32 cellular contexts compared by ENCODE assay signal in the genomic region with DNA sequence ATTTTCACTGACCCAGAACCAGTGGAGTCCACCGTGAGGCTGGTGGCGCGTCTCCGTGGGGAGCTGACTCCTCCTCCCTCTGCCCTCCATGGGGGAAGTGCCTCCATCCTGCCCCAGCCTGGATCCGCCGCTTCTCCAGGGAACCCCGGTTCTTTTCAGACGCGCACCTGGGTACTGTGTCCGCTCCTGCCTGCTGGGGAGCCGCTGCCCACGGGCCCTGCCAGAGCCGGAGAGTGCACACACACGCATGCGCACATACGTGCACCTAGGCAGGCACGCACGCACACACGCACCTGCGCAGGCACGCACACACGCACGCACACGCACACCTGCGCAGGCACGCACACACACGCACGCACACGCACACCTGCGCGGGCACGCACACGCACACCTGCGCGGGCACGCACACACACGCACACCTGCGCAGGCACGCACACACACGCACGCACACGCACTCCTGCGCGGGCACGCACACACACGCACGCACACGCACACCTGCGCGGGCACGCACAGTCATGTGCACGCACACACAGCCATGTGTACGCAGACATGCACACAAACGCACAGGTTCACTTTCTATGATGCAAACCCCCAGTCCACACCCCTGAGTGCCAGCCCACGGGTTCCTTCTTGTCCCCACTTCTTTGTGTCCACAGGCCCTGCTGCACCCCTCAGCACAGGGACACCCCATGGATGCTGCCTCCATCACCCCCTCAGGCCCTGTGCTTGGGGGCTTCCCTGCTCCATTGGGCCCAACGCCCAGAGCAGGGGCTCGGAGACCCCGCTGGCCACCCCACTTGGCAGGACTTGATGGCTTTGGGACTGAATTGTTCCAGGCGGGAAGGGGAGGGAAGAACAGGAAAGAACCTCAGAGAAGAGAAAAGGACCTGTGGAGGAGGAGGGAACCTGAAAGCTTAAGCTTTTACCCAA. TPM values are rescaled to one million over a fixed set of nuclear protein-coding genes. Genes with fewer than 3 reads are reported as not detected.
DNase-seq lines count a peak whose midpoint lies in the region; ATAC-seq, FAIRE-seq and TF ChIP-seq lines count a peak whose summit lies in the region.
"Had no signal": no experiment of that assay in that cellular context is flagged by ENCODE, and none has a peak within 500 bp of the region (broad histone marks: within the 10 kb centered on the region; RNA-seq: fewer than 3 reads in every experiment).

No MANE protein-coding gene starts in this region.

- H3K36me3 ChIP-seq in NT2/D1 (ENCODE audit: insufficient read depth, insufficient read length, low read length): no peaks in the 10 kb centered on the region
- no peaks in the 10 kb centered on the region for H3K36me3 ChIP-seq in GM12878 (ENCODE audit: control insufficient read depth in 2 of 2, insufficient read depth in 2 of 2, low read length in 1 of 2)
- no peaks in the 10 kb centered on the region for H3K36me3 ChIP-seq in kidney (ENCODE audit: control insufficient read depth in 1 of 2, insufficient read depth in 2 of 2, low read length in 2 of 2)
- H3K36me3 ChIP-seq: esophagus muscularis mucosa, heart right ventricle, neutrophil had no signal

- no peak overlapping the region for H3K4me3 ChIP-seq in NT2/D1 (ENCODE audit: insufficient read length, low read depth)
- H3K4me3 ChIP-seq in GM12878: no peak overlapping the region
- no peak overlapping the region for H3K4me3 ChIP-seq in kidney (ENCODE audit: low read length in 2 of 2)
- H3K4me3 ChIP-seq: esophagus muscularis mucosa, GM23338, heart right ventricle, lung, psoas muscle, SK-N-MC, skin epidermis had no signal

- no peak for ATAC-seq in GM12878
- ATAC-seq: activated CD4-positive, CD25-positive, alpha-beta regulatory T cell treated with anti-CD3 and anti-CD28 coated beads, Interleukin-2, amount 50 U/mL, for 24 hours; activated naive CD8-positive, alpha-beta T cell treated with anti-CD3 and anti-CD28 coated beads, Interleukin-2, amount 50 U/mL, for 24 hours; foreskin keratinocyte; heart right ventricle; psoas muscle had no signal

- TF ChIP-seq POLR2A in GM12878 (IDR thresholded peaks at IDR 0.05; ENCODE audit: low read depth, low read length): no peak

- SMC1A ChIA-PET in GM12878 (lab: Charles Lee; ENCODE audit: uncharacterized antibody, unreplicated experiment): no interaction called here

- in situ Hi-C loops in GM12878 (cut with MboI): no loop called here

- DNase-seq in NT2/D1 (ENCODE audit: low read depth, low spot score): no peak
- DNase-seq in GM12878 (ENCODE audit: low read depth, low spot score): no peak
- peak; percentile 61 for DNase-seq in kidney
- DNase-seq in retina: peak; percentile 9
- DNase-seq in NCI-H526 (lab: John Stamatoyannopoulos, UW): no peak
- no peak for DNase-seq in HuH-7 (ENCODE audit: low spot score)
- no peak for DNase-seq in NCI-H345 (lab: John Stamatoyannopoulos, UW)
- no peak for DNase-seq in A172 (ENCODE audit: low spot score)
- DNase-seq: activated CD4-positive, alpha-beta T cell treated with anti-CD3 and anti-CD28 coated beads, Interleukin-2, amount 50 U/mL, for 48 hours; activated naive CD4-positive, alpha-beta T cell; activated naive CD8-positive, alpha-beta T cell treated with anti-CD3 and anti-CD28 coated beads, Interleukin-2, amount 50 U/mL, for 24 hours; C1 segment of cervical spinal cord; Caco-2; dermis blood vessel endothelial cell; DND-41; foreskin keratinocyte; GF-D8; HFFc6; NCI-H1436 treated with DMSO at 0.1 percent for 48 hours; NCI-H2081 treated with DMSO at 0.1 percent for 48 hours; NCI-H226; stimulated activated naive CD4-positive, alpha-beta T cell had no signal

- CTCF ChIA-PET in GM12878 (lab: Yijun Ruan, JAX): no interaction called here

- TF ChIP-seq CTCF in GM12878 (IDR thresholded peaks at IDR 0.05 in 2 of 3, conservative IDR thresholded peaks at IDR 0.05 in 1 of 3; ENCODE audit: control insufficient read depth in 2 of 3, extremely low read depth in 1 of 3, insufficient read depth in 1 of 3, low read depth in 3 of 3, low read length in 3 of 3) (no peak), kidney (IDR thresholded peaks at IDR 0.05; ENCODE audit: borderline replicate concordance, extremely low read depth, insufficient read depth) (no peak)

- peaks cover 6% of the 10 kb centered on the region for H3K4me1 ChIP-seq in NT2/D1 (ENCODE audit: insufficient read depth, insufficient read length)
- H3K4me1 ChIP-seq in GM12878 (ENCODE audit: control insufficient read depth, insufficient read depth, low read length): no peaks in the 10 kb centered on the region
- peaks cover 0 to 2% of the 10 kb centered on the region in 2 donors for H3K4me1 ChIP-seq in kidney (ENCODE audit: control insufficient read depth in 1 of 2, insufficient read depth in 1 of 2, low read depth in 1 of 2, low read length in 2 of 2)
- H3K4me1 ChIP-seq: Caco-2, foreskin keratinocyte, psoas muscle had no signal

- no peaks in the 10 kb centered on the region for H4K20me1 ChIP-seq in GM12878 (ENCODE audit: control insufficient read depth, insufficient read depth)

- H3K9ac ChIP-seq in NT2/D1 (ENCODE audit: insufficient read length, low read depth) (peak overlapping the region; percentile 4), GM12878 (ENCODE audit: control insufficient read depth, insufficient read depth, low read length) (no peak overlapping the region), kidney (ENCODE audit: low read length in 2 of 2) (no peak overlapping the region)

- no peaks in the 10 kb centered on the region for H3K27me3 ChIP-seq in NT2/D1 (ENCODE audit: insufficient read depth, insufficient read length)
- H3K27me3 ChIP-seq in GM12878 (replicated peaks in 1 of 2; ENCODE audit: control insufficient read depth in 2 of 2, insufficient read depth in 2 of 2, low read length in 1 of 2): no peaks in the 10 kb centered on the region
- H3K27me3 ChIP-seq: esophagus muscularis mucosa, heart right ventricle, neutrophil had no signal

- H3K9me3 ChIP-seq in NT2/D1 (ENCODE audit: insufficient read depth, low read length): no peaks in the 10 kb centered on the region
- no peaks in the 10 kb centered on the region for H3K9me3 ChIP-seq in GM12878 (replicated peaks; ENCODE audit: control insufficient read depth, insufficient read depth, low read length)
- no peaks in the 10 kb centered on the region for H3K9me3 ChIP-seq in kidney (ENCODE audit: control insufficient read depth in 1 of 2, low read length in 2 of 2)
- H3K9me3 ChIP-seq: Caco-2, esophagus muscularis mucosa, heart right ventricle, neutrophil, psoas muscle had no signal

- no peak for FAIRE-seq in GM12878 (lab: Jason Lieb, UNC)
- no peak for FAIRE-seq in kidney (lab: Jason Lieb, UNC)
- FAIRE-seq: endometrium had no signal

- intact Hi-C loops in GM12878 (cut with micrococcal nuclease; ENCODE audit: unreplicated experiment): no loop called here
- intact Hi-C loops in kidney (cut with DNase I): no loop called here

- no peak overlapping the region for H2AFZ ChIP-seq in GM12878 (ENCODE audit: control insufficient read depth, low read depth, low read length)
- H2AFZ ChIP-seq: GM23338 had no signal

- POLR2A ChIA-PET in GM12878 (lab: Charles Lee): no interaction called here

- no peaks in the 10 kb centered on the region for H3K79me2 ChIP-seq in GM12878 (ENCODE audit: control insufficient read depth, insufficient read depth, low read length)

- H3K27ac ChIP-seq in GM12878 (ENCODE audit: control insufficient read depth, insufficient read depth) (no peak overlapping the region), kidney (ENCODE audit: low read depth in 2 of 2, low read length in 2 of 2) (no peak overlapping the region)
- H3K27ac ChIP-seq: esophagus muscularis mucosa, foreskin keratinocyte, heart right ventricle, neutrophil, psoas muscle, SK-N-MC, skin epidermis had no signal

- H3K4me2 ChIP-seq in GM12878 (ENCODE audit: control insufficient read depth, insufficient read depth): no peak overlapping the region
- H3K4me2 ChIP-seq: GM23338 had no signal

- TF ChIP-seq EP300 in GM12878 (IDR thresholded peaks at IDR 0.05; ENCODE audit: borderline replicate concordance in 1 of 2, control insufficient read depth in 1 of 2, low read depth in 2 of 2, low read length in 2 of 2): no peak

- BruUV-seq in GM12878 (replicated peaks; lab: Mats Ljungman, UMichigan): no TSS peak

- RAD21 ChIA-PET in GM12878 (lab: Charles Lee; ENCODE audit: unreplicated experiment): no interaction called here

- no peak for TF ChIP-seq RAD21 in GM12878 (IDR thresholded peaks at IDR 0.05; ENCODE audit: insufficient read depth, low read depth, low read length)

- WGBS in GM12878 (ENCODE audit: insufficient coverage, insufficient replicate concordance, low lambda C conversion rate, missing lambda C conversion rate): 79% methylated on average over 42 of the region's 59 CpGs

RNA-seq across cellular contexts. Expression of gene MORN1, which starts 42.7 kb away (rescaled TPM):
- total RNA-seq in GM12878 (2013; cell fraction: nucleolus; rRNA removed): 60.7 and 66.2 TPM in 2 replicates
- total RNA-seq in GM12878 (2014; rRNA removed): 7.9 and 8.7 TPM in 2 replicates
- 4.4 and 5.2 TPM in 2 replicates for total RNA-seq in GM12878 (2014; rRNA removed; fragmentation: Illumina TruSeq; extraction: Trizol)
- 5.8 and 7.4 TPM in 2 replicates for total RNA-seq in GM12878 (2021)
- 2.5 TPM for polyA plus RNA-seq in GM12878 (2011; ENCODE audit: low read depth)
- 2.3 and 3.5 TPM in 2 replicates for polyA plus RNA-seq in GM12878 (2011; rRNA removed)
- polyA plus RNA-seq in GM12878 (2011; cell fraction: cytosol; rRNA removed): 3.2 and 3.6 TPM in 2 replicates
- polyA plus RNA-seq in GM12878 (2011; cell fraction: nucleus; rRNA removed): 8.8 and 10.2 TPM in 2 replicates
- 4.5 and 5.2 TPM in 2 replicates for polyA plus RNA-seq in GM12878 (2012)
- 1.7 and 2.0 TPM in 2 replicates for polyA plus RNA-seq in GM12878 (2014; fragmentation: Illumina TruSeq; extraction: Trizol)
- polyA plus RNA-seq in GM12878 (2014; fragmentation: Nextera tagmentation; extraction: Ambion mirVana): 1 to 10 TPM in 1 of 2 experiments, under 1 TPM in 1; 0.76 to 1.8 TPM
- polyA plus RNA-seq in GM12878 (2014; rRNA removed): 6.8 and 7.7 TPM in 2 replicates
- 1 to 10 TPM; 5.7 to 7.3 TPM for polyA plus RNA-seq in GM12878 (2016; fragmentation: Nextera tagmentation; extraction: Ambion mirVana)
- 5.5 and 7.8 TPM in 2 replicates for polyA minus RNA-seq in GM12878 (2011; rRNA and poly(A)+ RNA removed)
- 1.9 and 2.1 TPM in 2 replicates for polyA minus RNA-seq in GM12878 (2011; cell fraction: cytosol; rRNA and poly(A)+ RNA removed)
- 6.2 and 9.4 TPM in 2 replicates for polyA minus RNA-seq in GM12878 (2011; cell fraction: nucleus; rRNA and poly(A)+ RNA removed)
- total RNA-seq in kidney: 24.7 TPM
- 9.0 TPM for polyA plus RNA-seq in kidney (ENCODE audit: insufficient read depth, low read depth, low replicate concordance)
- total RNA-seq in A172 (2014; rRNA removed; shearing (Covaris generic)): 5.1 and 7.0 TPM in 2 replicates

RNA-seq across cellular contexts. Expression of gene RER1, which starts 43.0 kb away (rescaled TPM):
- 63.7 and 66.3 TPM in 2 replicates for total RNA-seq in GM12878 (2013; cell fraction: nucleolus; rRNA removed)
- total RNA-seq in GM12878 (2014; rRNA removed) (82.1 and 105 TPM in 2 replicates), GM12878 (2014; rRNA removed; fragmentation: Illumina TruSeq; extraction: Trizol) (80.8 and 84.8 TPM in 2 replicates), GM12878 (2021) (145 and 149 TPM in 2 replicates), kidney (162 TPM)
- 26.0 TPM for polyA plus RNA-seq in GM12878 (2011; ENCODE audit: low read depth)
- polyA plus RNA-seq in GM12878 (2011; rRNA removed) (194 and 216 TPM in 2 replicates), GM12878 (2014; fragmentation: Illumina TruSeq; extraction: Trizol) (172 and 189 TPM in 2 replicates), GM12878 (2014; fragmentation: Nextera tagmentation; extraction: Ambion mirVana) (10 to 100 TPM; 29.2 to 48.5 TPM), GM12878 (2014; rRNA removed) (105 and 124 TPM in 2 replicates), GM12878 (2016; fragmentation: Nextera tagmentation; extraction: Ambion mirVana) (100 to 1,000 TPM; 268 to 274 TPM), kidney (ENCODE audit: insufficient read depth, low read depth, low replicate concordance) (158 TPM)
- 152 and 242 TPM in 2 replicates for polyA plus RNA-seq in GM12878 (2011; cell fraction: cytosol; rRNA removed)
- 185 and 207 TPM in 2 replicates for polyA plus RNA-seq in GM12878 (2011; cell fraction: nucleus; rRNA removed)
- polyA plus RNA-seq in GM12878 (2012): 81.4 and 94.1 TPM in 2 replicates
- 151 and 226 TPM in 2 replicates for polyA minus RNA-seq in GM12878 (2011; rRNA and poly(A)+ RNA removed)
- 29.3 and 33.4 TPM in 2 replicates for polyA minus RNA-seq in GM12878 (2011; cell fraction: cytosol; rRNA and poly(A)+ RNA removed)
- polyA minus RNA-seq in GM12878 (2011; cell fraction: nucleus; rRNA and poly(A)+ RNA removed): 18.0 and 21.5 TPM in 2 replicates
- 57.3 and 62.5 TPM in 2 replicates for total RNA-seq in A172 (2014; rRNA removed; shearing (Covaris generic))

Comparison
In these comparisons a context has a peak if more than half of its experiments do, and no peak if none do; other contexts are left out.
1. DNase-seq: peak in kidney (single experiment) and retina (single experiment); none in NT2/D1 (single experiment), GM12878 (single experiment), NCI-H526 (0 of 2), HuH-7 (single experiment), NCI-H345 (single experiment) and A172 (single experiment).